ENCODE assay signal across 21 cellular contexts in the genomic region with DNA sequence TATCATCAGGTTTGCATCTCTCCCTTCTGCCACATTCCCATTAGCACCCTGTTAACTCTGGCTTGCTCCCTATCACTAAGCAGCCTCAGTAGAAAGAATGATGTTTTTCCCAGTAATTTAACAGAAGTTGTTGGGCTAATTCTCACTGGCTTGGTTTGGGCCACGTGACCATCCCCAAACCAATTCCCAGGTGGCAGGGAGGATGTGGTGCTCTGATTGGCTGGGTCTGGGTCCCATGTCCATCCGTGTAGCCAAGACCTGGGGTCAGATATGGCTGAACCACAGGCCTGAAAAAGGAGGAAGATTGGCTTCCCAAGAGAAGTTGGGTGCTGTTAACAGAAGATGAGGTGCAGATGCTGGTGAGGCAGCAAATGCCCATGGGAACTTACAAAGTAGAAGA.
DNase-seq lines count a peak whose midpoint lies in the region; ATAC-seq and TF ChIP-seq lines count a peak whose summit lies in the region.
"Had no signal": no experiment of that assay in that cellular context is flagged by ENCODE, and none has a peak within 500 bp of the region (broad histone marks: within the 10 kb centered on the region; RNA-seq: fewer than 3 reads in every experiment).

No MANE protein-coding gene starts in this region.

- H3K27me3 ChIP-seq in left ventricle myocardium inferior (ENCODE audit: low read depth), result no peaks in the 10 kb centered on the region
- H3K27me3 ChIP-seq in vagina, result no peaks in the 10 kb centered on the region

- ATAC-seq in Right ventricle myocardium inferior, result no peak
- no peak for ATAC-seq in HG02840 (IDR thresholded peaks at IDR 0.05; ENCODE audit: low FRiP score, unreplicated experiment)
- ATAC-seq in omental fat pad (ENCODE audit: low FRiP score), result no peak
- ATAC-seq in HG02678 (IDR thresholded peaks at IDR 0.05; ENCODE audit: unreplicated experiment), result no peak
- ATAC-seq: PC-3 had no signal

- H3K9me3 Mint-ChIP-seq in chondrocyte (ENCODE audit: low read depth), result peaks cover 3% of the 10 kb centered on the region
- H3K9me3 Mint-ChIP-seq: CD4-positive, alpha-beta T cell had no signal

- peaks cover 49% of the 10 kb centered on the region for H3K4me1 ChIP-seq in left ventricle myocardium inferior
- H3K4me1 ChIP-seq in vagina, result peaks cover 10% of the 10 kb centered on the region
- H3K4me1 ChIP-seq: BE2C, HAP-1 had no signal

- intact Hi-C loops in left ventricle myocardium inferior (cut with micrococcal nuclease) (no loop called here), Right ventricle myocardium inferior (cut with DNase I) (loop anchor here (2.0 to 10.0 kb wide), 2 partner anchors 22 to 200 kb away; no protein-coding TSS in a partner anchor), vagina (cut with DNase I) (no loop called here)

- H3K27me3 Mint-ChIP-seq in chondrocyte (ENCODE audit: low read depth), result no peaks in the 10 kb centered on the region

- H3K4me3 Mint-ChIP-seq in chondrocyte (ENCODE audit: unreplicated experiment), result no peak overlapping the region
- H3K4me3 Mint-ChIP-seq: CD4-positive, alpha-beta T cell had no signal

- no peak for DNase-seq in left ventricle myocardium inferior
- DNase-seq in Right ventricle myocardium inferior (ENCODE audit: missing footprints), result no peak
- no peak for DNase-seq in chondrocyte (ENCODE audit: low spot score)
- peak; percentile 49 for DNase-seq in myocyte (ENCODE audit: low read depth)
- DNase-seq in vagina (ENCODE audit: extremely low spot score in 2 of 2), result peak; percentile 25 to 74
- no peak for DNase-seq in omental fat pad (ENCODE audit: low spot score)
- DNase-seq: BE2C; CD4-positive, alpha-beta T cell; DMS53; MM.1S; NCI-H1092 treated with DMSO at 0.1 percent for 48 hours; NCI-H2081 treated with DMSO at 0.1 percent for 48 hours; NCI-H510A treated with DMSO at 0.1 percent for 48 hours; NCI-H82; PC-3 had no signal

- no peaks in the 10 kb centered on the region for H3K36me3 Mint-ChIP-seq in chondrocyte (ENCODE audit: low read depth)

- H3K4me3 ChIP-seq in left ventricle myocardium inferior (no peak overlapping the region), vagina (no peak overlapping the region)
- H3K4me3 ChIP-seq: HAP-1, SK-N-MC had no signal

- TF ChIP-seq CTCF in left ventricle myocardium inferior (IDR thresholded peaks at IDR 0.05; ENCODE audit: borderline replicate concordance) (no peak), chondrocyte (IDR thresholded peaks at IDR 0.05) (no peak), vagina (IDR thresholded peaks at IDR 0.05) (no peak), omental fat pad (IDR thresholded peaks at IDR 0.05) (no peak)

- H3K27ac Mint-ChIP-seq in chondrocyte (ENCODE audit: unreplicated experiment), result peak overlapping the region; percentile 65
- H3K27ac Mint-ChIP-seq: CD4-positive, alpha-beta T cell had no signal

- H3K36me3 ChIP-seq in left ventricle myocardium inferior (no peaks in the 10 kb centered on the region), vagina (no peaks in the 10 kb centered on the region)
- H3K36me3 ChIP-seq: BE2C, HAP-1 had no signal

- H3K9me3 ChIP-seq in left ventricle myocardium inferior (replicated peaks) (no peaks in the 10 kb centered on the region), vagina (no peaks in the 10 kb centered on the region)
- H3K9me3 ChIP-seq: BE2C, HAP-1 had no signal

- H3K4me1 Mint-ChIP-seq in chondrocyte (ENCODE audit: low read depth), result peaks cover 55% of the 10 kb centered on the region

- peak overlapping the region; percentile 89 for H3K27ac ChIP-seq in left ventricle myocardium inferior (replicated peaks)
- no peak overlapping the region for H3K27ac ChIP-seq in vagina
- H3K27ac ChIP-seq: 22Rv1, RWPE1, SK-N-MC had no signal

- no peak for TF ChIP-seq POLR2A in vagina (IDR thresholded peaks at IDR 0.05)

Comparison
In these comparisons a context has a peak if more than half of its experiments do, and no peak if none do; other contexts are left out.
1. DNase-seq: peak in myocyte (single experiment) and vagina (2 of 2); none in left ventricle myocardium inferior (single experiment), Right ventricle myocardium inferior (single experiment), chondrocyte (single experiment) and omental fat pad (single experiment).